Comparison of ENCODE assay signal across 13 cellular contexts in genomic region chr14:102095231-102095870, GRCh38. TPM values are rescaled to one million over a fixed set of nuclear protein-coding genes. Genes with fewer than 3 reads are reported as not detected.
A peak's percentile ranks its signal among the peaks of the same experiment; 100 is the strongest.
DNase-seq lines count a peak whose midpoint lies in the region; ATAC-seq and TF ChIP-seq lines count a peak whose summit lies in the region.
"Had no signal": no experiment of that assay in that cellular context is flagged by ENCODE, and none has a peak within 500 bp of the region (broad histone marks: within the 10 kb centered on the region; RNA-seq: fewer than 3 reads in every experiment).

No MANE protein-coding gene starts in this region.

- intact Hi-C loops in activated naive CD4-positive, alpha-beta T cell treated with anti-CD3 and anti-CD28 coated beads for 36 hours (cut with micrococcal nuclease) = loop anchor here (5.0 kb wide), 1 partner anchor 48 kb away; no protein-coding TSS in a partner anchor
- intact Hi-C loops in CD4-positive, alpha-beta T cell (cut with DNase I, micrococcal nuclease) = loop anchor here in 1 of 2 experiments (5.0 kb wide), 2 partner anchors 48 to 388 kb away; no protein-coding TSS in a partner anchor

- no peak overlapping the region for H3K27ac ChIP-seq in RWPE2 (ENCODE audit: poor library complexity, severe bottlenecking)
- H3K27ac ChIP-seq in temporal lobe (ENCODE audit: low read depth, low read length) = peak overlapping the region; percentile 66
- H3K27ac ChIP-seq in CD4-positive, alpha-beta T cell (ENCODE audit: low read depth, low read length) = no peak overlapping the region
- H3K27ac ChIP-seq: SJCRH30 had no signal

- peaks cover 15% of the 10 kb centered on the region for H3K4me1 Mint-ChIP-seq in activated naive CD4-positive, alpha-beta T cell treated with anti-CD3 and anti-CD28 coated beads for 36 hours (ENCODE audit: low read depth)
- peaks cover 18% of the 10 kb centered on the region for H3K4me1 Mint-ChIP-seq in glutamatergic neuron (ENCODE audit: low read depth, unreplicated experiment)
- H3K4me1 Mint-ChIP-seq in CD4-positive, alpha-beta T cell (ENCODE audit: low read depth) = peaks cover 4% of the 10 kb centered on the region

- no peak overlapping the region for H3K4me3 Mint-ChIP-seq in activated naive CD4-positive, alpha-beta T cell treated with anti-CD3 and anti-CD28 coated beads for 36 hours
- H3K4me3 Mint-ChIP-seq in glutamatergic neuron (ENCODE audit: unreplicated experiment) = peak overlapping the region; percentile 14
- H3K4me3 Mint-ChIP-seq in CD4-positive, alpha-beta T cell = no peak overlapping the region
- H3K4me3 Mint-ChIP-seq: activated naive CD4-positive, alpha-beta T cell treated with anti-CD3 and anti-CD28 coated beads, Interleukin-2, amount 50 U/mL, for 24 hours; natural killer cell had no signal

- ATAC-seq in RWPE2 (ENCODE audit: low read depth) = peak; percentile 28
- ATAC-seq in CD4-positive, alpha-beta T cell (ENCODE audit: poor library complexity) = no peak
- ATAC-seq in HG03045 (IDR thresholded peaks at IDR 0.05; ENCODE audit: unreplicated experiment) = no peak

- H3K9me3 ChIP-seq in RWPE2 (ENCODE audit: severe bottlenecking) = no peaks in the 10 kb centered on the region
- H3K9me3 ChIP-seq in CD4-positive, alpha-beta T cell (ENCODE audit: control insufficient read depth, low read length) = no peaks in the 10 kb centered on the region
- H3K9me3 ChIP-seq: SJCRH30 had no signal

- DNase-seq in activated naive CD4-positive, alpha-beta T cell treated with anti-CD3 and anti-CD28 coated beads for 36 hours = peak; percentile 23
- no peak for DNase-seq in activated naive CD4-positive, alpha-beta T cell treated with Interleukin-2 at 50 U/mL for 16 hours
- DNase-seq in RWPE2 (ENCODE audit: low spot score) (no peak), glutamatergic neuron (no peak)
- no peak for DNase-seq in effector CD8-positive, alpha-beta T cell (lab: John Stamatoyannopoulos, UW)
- DNase-seq in CD4-positive, alpha-beta T cell = no peak
- DNase-seq: AML-193; natural killer cell; SJCRH30; stimulated activated CD8-positive, alpha-beta memory T cell treated with anti-CD3 and anti-CD28 coated beads, Interleukin-4, amount 100 ng/mL, for 48 hours had no signal

- no peaks in the 10 kb centered on the region for H3K36me3 Mint-ChIP-seq in activated naive CD4-positive, alpha-beta T cell treated with anti-CD3 and anti-CD28 coated beads for 36 hours (ENCODE audit: low read depth)
- H3K36me3 Mint-ChIP-seq in glutamatergic neuron (ENCODE audit: unreplicated experiment) = no peaks in the 10 kb centered on the region
- no peaks in the 10 kb centered on the region for H3K36me3 Mint-ChIP-seq in CD4-positive, alpha-beta T cell (ENCODE audit: low read depth)
- H3K36me3 Mint-ChIP-seq: activated naive CD4-positive, alpha-beta T cell treated with anti-CD3 and anti-CD28 coated beads, Interleukin-2, amount 50 U/mL, for 24 hours; natural killer cell had no signal

- H3K9me3 Mint-ChIP-seq in activated naive CD4-positive, alpha-beta T cell treated with anti-CD3 and anti-CD28 coated beads for 36 hours = no peaks in the 10 kb centered on the region
- H3K9me3 Mint-ChIP-seq in glutamatergic neuron (ENCODE audit: unreplicated experiment) = no peaks in the 10 kb centered on the region
- H3K9me3 Mint-ChIP-seq in CD4-positive, alpha-beta T cell = no peaks in the 10 kb centered on the region
- H3K9me3 Mint-ChIP-seq: activated naive CD4-positive, alpha-beta T cell treated with anti-CD3 and anti-CD28 coated beads, Interleukin-2, amount 50 U/mL, for 24 hours; natural killer cell had no signal

- no peaks in the 10 kb centered on the region for H3K36me3 ChIP-seq in RWPE2 (ENCODE audit: low read depth)
- H3K36me3 ChIP-seq: SJCRH30 had no signal

- no peak overlapping the region for H3K4me3 ChIP-seq in RWPE2 (ENCODE audit: severe bottlenecking)
- H3K4me3 ChIP-seq: SJCRH30 had no signal

- POLR2A ChIA-PET in CD4-positive, alpha-beta T cell (lab: Charles Lee) = interaction anchor here (1.3 to 1.5 kb wide), 2 partner anchors 45 to 389 kb away, joined by 3 to 6 read pairs; no protein-coding TSS in a partner anchor

- CTCF ChIA-PET in activated naive CD4-positive, alpha-beta T cell treated with anti-CD3 and anti-CD28 coated beads for 36 hours (lab: Charles Lee) = interaction anchor here (0.8 to 4.1 kb wide), 18 partner anchors 9 to 388 kb away, joined by 3 to 19 read pairs (median 4); no protein-coding TSS in a partner anchor
- CTCF ChIA-PET in CD4-positive, alpha-beta T cell (lab: Charles Lee) = interaction anchor here (0.9 to 2.0 kb wide), 8 partner anchors 11 to 219 kb away, joined by 3 to 28 read pairs (median 5); partner anchors contain the start of gene DYNC1H1

- no peak overlapping the region for H3K27ac Mint-ChIP-seq in activated naive CD4-positive, alpha-beta T cell treated with anti-CD3 and anti-CD28 coated beads for 36 hours
- H3K27ac Mint-ChIP-seq in glutamatergic neuron (ENCODE audit: unreplicated experiment) = peak overlapping the region; percentile 79
- H3K27ac Mint-ChIP-seq in CD4-positive, alpha-beta T cell = no peak overlapping the region
- H3K27ac Mint-ChIP-seq: activated naive CD4-positive, alpha-beta T cell treated with anti-CD3 and anti-CD28 coated beads, Interleukin-2, amount 50 U/mL, for 24 hours; natural killer cell had no signal

- no peaks in the 10 kb centered on the region for H3K27me3 Mint-ChIP-seq in activated naive CD4-positive, alpha-beta T cell treated with anti-CD3 and anti-CD28 coated beads for 36 hours (ENCODE audit: low read depth)
- H3K27me3 Mint-ChIP-seq in glutamatergic neuron (ENCODE audit: unreplicated experiment) = peaks cover 2% of the 10 kb centered on the region
- no peaks in the 10 kb centered on the region for H3K27me3 Mint-ChIP-seq in CD4-positive, alpha-beta T cell
- H3K27me3 Mint-ChIP-seq: activated naive CD4-positive, alpha-beta T cell treated with anti-CD3 and anti-CD28 coated beads, Interleukin-2, amount 50 U/mL, for 24 hours had no signal

- peaks cover 13% of the 10 kb centered on the region for H3K4me1 ChIP-seq in RWPE2 (ENCODE audit: insufficient read depth, poor library complexity, severe bottlenecking)

- no peaks in the 10 kb centered on the region for H3K27me3 ChIP-seq in RWPE2 (ENCODE audit: insufficient read depth, poor library complexity, severe bottlenecking)
- no peaks in the 10 kb centered on the region for H3K27me3 ChIP-seq in CD4-positive, alpha-beta T cell (ENCODE audit: control insufficient read depth, insufficient read depth, low read length)

- TF ChIP-seq CTCF in RWPE2 (IDR thresholded peaks at IDR 0.05; ENCODE audit: poor library complexity, severe bottlenecking) (no peak), glutamatergic neuron (IDR thresholded peaks at IDR 0.05; ENCODE audit: partially characterized antibody, unreplicated experiment) (no peak)
- no peak for TF ChIP-seq CTCF in CD4-positive, alpha-beta T cell (IDR thresholded peaks at IDR 0.05)

RNA-seq across cellular contexts. Expression of gene HSP90AA1, which starts 8.5 kb away (rescaled TPM):
- total RNA-seq in activated naive CD4-positive, alpha-beta T cell treated with anti-CD3 and anti-CD28 coated beads for 36 hours = 1,000 to 10,000 TPM; 1,286 to 1,366 TPM
- total RNA-seq in glutamatergic neuron (ENCODE audit: unreplicated experiment) (610 TPM), temporal lobe (646 TPM)
- 100 to 1,000 TPM; 451 to 462 TPM for total RNA-seq in CD4-positive, alpha-beta T cell

RNA-seq across cellular contexts. Expression of gene WDR20, which starts 44.3 kb away (rescaled TPM):
- total RNA-seq in activated naive CD4-positive, alpha-beta T cell treated with anti-CD3 and anti-CD28 coated beads for 36 hours = 10 to 100 TPM; 20.5 to 21.4 TPM
- total RNA-seq in glutamatergic neuron (ENCODE audit: unreplicated experiment) (38.1 TPM), temporal lobe (30.5 TPM)
- 10 to 100 TPM; 40.1 to 41.2 TPM for total RNA-seq in CD4-positive, alpha-beta T cell
